19 cellular contexts compared by ENCODE assay signal in genomic region chr17:40382251-40382650, GRCh38. TPM values are rescaled to one million over a fixed set of nuclear protein-coding genes. Genes with fewer than 3 reads are reported as not detected.
DNase-seq lines count a peak whose midpoint lies in the region; ATAC-seq lines count a peak whose summit lies in the region.
"Had no signal": no experiment of that assay in that cellular context is flagged by ENCODE, and none has a peak within 500 bp of the region (broad histone marks: within the 10 kb centered on the region; RNA-seq: fewer than 3 reads in every experiment).

No MANE protein-coding gene starts in this region.

- in situ Hi-C loops in Caki2 (cut with HindIII; ENCODE audit: low pct_unique_long_range_greater_than_20kb, low sequenced_read_pairs), result no loop called here

- DNase-seq in Caki2 (ENCODE audit: low read depth) (peak; percentile 11), astrocyte of the hippocampus (ENCODE audit: low read depth, low spot score) (peak; percentile 14), fibroblast of peridontal ligament (ENCODE audit: extremely low read depth) (peak; percentile 76), NCI-H1105 (lab: John Stamatoyannopoulos, UW) (no peak), NOMO-1 treated with dmso at 0.1 percent for 144 hours (lab: John Stamatoyannopoulos, UW; ENCODE audit: unreplicated experiment) (no peak)
- DNase-seq: ACHN; AML-193; BE2C; Calu3; CD4-positive, alpha-beta T cell; CD8-positive, alpha-beta memory T cell; DMS53; DMS79 treated with DMSO at 0.1 percent for 48 hours; GF-D8; GOT3; HFFc6 had no signal

- ATAC-seq in GM21723 (IDR thresholded peaks at IDR 0.05; ENCODE audit: unreplicated experiment), result no peak

RNA-seq across cellular contexts. Expression of gene GJD3, which starts 17.7 kb away (rescaled TPM):
- total RNA-seq in Caki2 (2014; rRNA removed; shearing (Covaris generic); ENCODE audit: low replicate concordance), result not detected in 2 replicates
- total RNA-seq: CD4-positive, alpha-beta T cell; Daoy; G401 had no signal

RNA-seq across cellular contexts. Expression of gene TOP2A, which starts 35.4 kb away (rescaled TPM):
- 131 and 148 TPM in 2 replicates for total RNA-seq in Caki2 (2014; rRNA removed; shearing (Covaris generic); ENCODE audit: low replicate concordance)

Comparison
In these comparisons a context has a peak if more than half of its experiments do, and no peak if none do; other contexts are left out.
1. DNase-seq: peak in Caki2 (single experiment), astrocyte of the hippocampus (single experiment) and fibroblast of peridontal ligament (single experiment); none in NCI-H1105 (single experiment) and NOMO-1 treated with dmso at 0.1 percent for 144 hours (single experiment).